In genomic region chr6:2149370-2150006, GRCh38 we compare ENCODE assay signal across 19 cellular contexts.
DNase-seq lines count a peak whose midpoint lies in the region; ATAC-seq and TF ChIP-seq lines count a peak whose summit lies in the region.
"Had no signal": no experiment of that assay in that cellular context is flagged by ENCODE, and none has a peak within 500 bp of the region (broad histone marks: within the 10 kb centered on the region; RNA-seq: fewer than 3 reads in every experiment).

No MANE protein-coding gene starts in this region.

- no peak for TF ChIP-seq CTCF in nephron progenitor cell (IDR thresholded peaks at IDR 0.05)

- no peak overlapping the region for H3K4me3 Mint-ChIP-seq in nephron progenitor cell
- no peak overlapping the region for H3K4me3 Mint-ChIP-seq in activated naive CD4-positive, alpha-beta T cell treated with anti-CD3 and anti-CD28 coated beads for 36 hours
- H3K4me3 Mint-ChIP-seq: CD8-positive, alpha-beta memory T cell had no signal

- peak overlapping the region; percentile 44 for H3K27ac Mint-ChIP-seq in nephron progenitor cell
- no peak overlapping the region for H3K27ac Mint-ChIP-seq in activated naive CD4-positive, alpha-beta T cell treated with anti-CD3 and anti-CD28 coated beads for 36 hours

- H3K9me3 Mint-ChIP-seq in nephron progenitor cell = no peaks in the 10 kb centered on the region
- no peaks in the 10 kb centered on the region for H3K9me3 Mint-ChIP-seq in activated naive CD4-positive, alpha-beta T cell treated with anti-CD3 and anti-CD28 coated beads for 36 hours
- H3K9me3 Mint-ChIP-seq: CD8-positive, alpha-beta memory T cell had no signal

- intact Hi-C loops in activated naive CD4-positive, alpha-beta T cell treated with anti-CD3 and anti-CD28 coated beads for 36 hours (cut with micrococcal nuclease) = no loop called here

- DNase-seq in NCI-H1092 treated with DMSO at 0.1 percent for 48 hours (lab: John Stamatoyannopoulos, UW) (peak; percentile 42), NCI-H1092 (lab: John Stamatoyannopoulos, UW) (no peak), COLO668 (lab: John Stamatoyannopoulos, UW; ENCODE audit: unreplicated experiment) (peak; percentile 26), SHP77 treated with DMSO at 0.1 percent for 48 hours (lab: John Stamatoyannopoulos, UW) (peak; percentile 60), nephron progenitor cell (no peak), glomerular visceral epithelial cell (ENCODE audit: extremely low spot score) (no peak)
- no peak for DNase-seq in activated naive CD4-positive, alpha-beta T cell treated with anti-CD3 and anti-CD28 coated beads for 36 hours
- DNase-seq: 8988T; CD8-positive, alpha-beta memory T cell; EL; GF-D8; MG63; NCI-H1436; NCI-H2029; NCI-H446 treated with DMSO at 0.1 percent for 48 hours; NCI-H526 treated with DMSO at 0.1 percent for 48 hours; NK-92 treated with Interleukin-12 subunit alpha and Interleukin-12 subunit beta, amount 100 ng/mL, for 24 hours had no signal

- CTCF ChIA-PET in activated naive CD4-positive, alpha-beta T cell treated with anti-CD3 and anti-CD28 coated beads for 36 hours (lab: Charles Lee) = no interaction called here

- no peaks in the 10 kb centered on the region for H3K36me3 Mint-ChIP-seq in nephron progenitor cell (ENCODE audit: low read depth)
- H3K36me3 Mint-ChIP-seq in activated naive CD4-positive, alpha-beta T cell treated with anti-CD3 and anti-CD28 coated beads for 36 hours (ENCODE audit: low read depth) = no peaks in the 10 kb centered on the region

- no peak for ATAC-seq in activated CD4-positive, CD25-positive, alpha-beta regulatory T cell treated with anti-CD3 and anti-CD28 coated beads, Interleukin-2, amount 50 U/mL, for 24 hours
- ATAC-seq: SK-N-SH treated with all-trans-retinoic acid at 6 μM for 48 hours had no signal

- no peaks in the 10 kb centered on the region for H3K4me1 Mint-ChIP-seq in nephron progenitor cell
- no peaks in the 10 kb centered on the region for H3K4me1 Mint-ChIP-seq in activated naive CD4-positive, alpha-beta T cell treated with anti-CD3 and anti-CD28 coated beads for 36 hours (ENCODE audit: low read depth)

- no peaks in the 10 kb centered on the region for H3K27me3 Mint-ChIP-seq in nephron progenitor cell (ENCODE audit: low read depth, poor library complexity)
- H3K27me3 Mint-ChIP-seq in activated naive CD4-positive, alpha-beta T cell treated with anti-CD3 and anti-CD28 coated beads for 36 hours (ENCODE audit: low read depth) = no peaks in the 10 kb centered on the region

Comparison
In these comparisons a context has a peak if more than half of its experiments do, and no peak if none do; other contexts are left out.
1. DNase-seq: peak in NCI-H1092 treated with DMSO at 0.1 percent for 48 hours (single experiment), COLO668 (single experiment) and SHP77 treated with DMSO at 0.1 percent for 48 hours (single experiment); none in NCI-H1092 (single experiment), nephron progenitor cell (single experiment), activated naive CD4-positive, alpha-beta T cell treated with anti-CD3 and anti-CD28 coated beads for 36 hours (single experiment) and glomerular visceral epithelial cell (single experiment).